ENCODE assay signal across 8 cellular contexts in genomic region chr19:4851551-4852290, GRCh38.
DNase-seq lines count a peak whose midpoint lies in the region; ATAC-seq and TF ChIP-seq lines count a peak whose summit lies in the region.

No MANE protein-coding gene starts in this region.

- DNase-seq in GM12865 (ENCODE audit: low read depth) (peak; percentile 85), NCI-H1092 treated with DMSO at 0.1 percent for 48 hours (lab: John Stamatoyannopoulos, UW) (peak; percentile 58), cerebellar cortex (ENCODE audit: low spot score) (peak; percentile 60), left kidney (ENCODE audit: low read depth, low spot score) (peak; percentile 96), KG1 (lab: John Stamatoyannopoulos, UW) (no peak), dedifferentiated amniotic fluid mesenchymal stem cell (ENCODE audit: extremely low spot score) (no peak)
- DNase-seq in stimulated activated CD4-positive, alpha-beta T cell treated with anti-CD3 and anti-CD28 coated beads, TNF-alpha, amount 100 ng/mL, for 1 hour (ENCODE audit: low read depth in 3 of 3, low spot score in 1 of 3): peak; percentile 17 to 69 (median 61)

- peak; percentile 73 to 89 for ATAC-seq in activated CD4-positive, CD25-positive, alpha-beta regulatory T cell treated with anti-CD3 and anti-CD28 coated beads, Interleukin-2, amount 50 U/mL, for 24 hours

- peak; percentile 93 for TF ChIP-seq CTCF in GM12865 (IDR thresholded peaks at IDR 0.05; ENCODE audit: insufficient read depth, low read depth, low read length, missing control alignments)

- no peak overlapping the region for H3K4me3 ChIP-seq in GM12865 (ENCODE audit: low read depth, low read length)

Comparison
In these comparisons a context has a peak if more than half of its experiments do, and no peak if none do; other contexts are left out.
1. DNase-seq: peak in GM12865 (single experiment), NCI-H1092 treated with DMSO at 0.1 percent for 48 hours (single experiment), cerebellar cortex (single experiment), left kidney (single experiment) and stimulated activated CD4-positive, alpha-beta T cell treated with anti-CD3 and anti-CD28 coated beads, TNF-alpha, amount 100 ng/mL, for 1 hour (3 of 3); none in KG1 (single experiment) and dedifferentiated amniotic fluid mesenchymal stem cell (single experiment).